Comparison of ENCODE assay signal across 15 cellular contexts in the genomic region with DNA sequence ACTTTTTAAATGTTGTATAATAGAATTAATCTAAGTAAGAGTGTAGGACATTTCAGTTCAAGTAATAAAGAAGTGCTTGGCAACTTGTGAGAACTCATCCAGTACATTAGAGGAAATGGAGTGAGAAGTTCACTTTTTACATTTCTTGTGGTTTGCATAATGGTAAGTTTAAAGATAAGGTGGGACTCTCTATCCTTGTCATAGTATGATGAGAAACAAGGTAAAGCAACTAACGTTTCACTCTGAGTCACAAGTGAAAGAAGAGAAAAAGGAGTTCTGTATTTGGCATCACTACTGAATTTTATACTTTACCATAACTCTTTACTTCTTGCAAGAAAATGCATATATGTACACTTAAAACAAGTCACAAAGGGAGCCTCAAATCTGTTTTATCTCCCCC.
A peak's percentile ranks its signal among the peaks of the same experiment; 100 is the strongest.
DNase-seq lines count a peak whose midpoint lies in the region; ATAC-seq and TF ChIP-seq lines count a peak whose summit lies in the region.
"Had no signal": no experiment of that assay in that cellular context is flagged by ENCODE, and none has a peak within 500 bp of the region (broad histone marks: within the 10 kb centered on the region; RNA-seq: fewer than 3 reads in every experiment).

No MANE protein-coding gene starts in this region.

- H3K36me3 ChIP-seq in GM06990 (ENCODE audit: control insufficient read depth, insufficient read depth, low read length) (no peaks in the 10 kb centered on the region), gastrocnemius medialis (no peaks in the 10 kb centered on the region)
- H3K36me3 ChIP-seq: adrenal gland, spleen had no signal

- no peak overlapping the region for H3K4me3 ChIP-seq in GM06990 (replicated peaks; ENCODE audit: low read depth, low read length)
- no peak overlapping the region for H3K4me3 ChIP-seq in gastrocnemius medialis
- H3K4me3 ChIP-seq: adrenal gland, spleen had no signal

- H3K27me3 ChIP-seq in GM06990 (replicated peaks; ENCODE audit: control insufficient read depth, insufficient read depth, low read length), result no peaks in the 10 kb centered on the region
- H3K27me3 ChIP-seq in gastrocnemius medialis, result no peaks in the 10 kb centered on the region
- H3K27me3 ChIP-seq: adrenal gland, spleen had no signal

- no peak overlapping the region for H3K27ac ChIP-seq in gastrocnemius medialis
- H3K27ac ChIP-seq: adrenal gland, spleen had no signal

- ATAC-seq in GM19035 (IDR thresholded peaks at IDR 0.05; ENCODE audit: unreplicated experiment), result peak; percentile 69
- ATAC-seq in HG02610 (IDR thresholded peaks at IDR 0.05; ENCODE audit: unreplicated experiment), result peak; percentile 94
- peak; percentile 85 for ATAC-seq in HG03342 (IDR thresholded peaks at IDR 0.05; ENCODE audit: unreplicated experiment)
- ATAC-seq in HG02571 (IDR thresholded peaks at IDR 0.05; ENCODE audit: unreplicated experiment), result no peak
- no peak for ATAC-seq in gastrocnemius medialis
- ATAC-seq: left lobe of liver, T-helper 17 cell had no signal

- no peak for TF ChIP-seq CTCF in GM06990 (IDR thresholded peaks at IDR 0.05; ENCODE audit: insufficient read depth, low read length, poor library complexity, severe bottlenecking)
- no peak for TF ChIP-seq CTCF in gastrocnemius medialis (IDR thresholded peaks at IDR 0.05 in 4 of 5, conservative IDR thresholded peaks at IDR 0.05 in 1 of 5)

- intact Hi-C loops in gastrocnemius medialis (cut with DNase I; ENCODE audit: low total_unique reads), result no loop called here

- no peaks in the 10 kb centered on the region for H3K9me3 ChIP-seq in gastrocnemius medialis
- H3K9me3 ChIP-seq: adrenal gland, spleen had no signal

- no peaks in the 10 kb centered on the region for H3K4me1 ChIP-seq in gastrocnemius medialis
- H3K4me1 ChIP-seq: adrenal gland, spleen had no signal

- DNase-seq in GM06990 (ENCODE audit: extremely low read depth, insufficient read length) (peak; percentile 25), gastrocnemius medialis (no peak), SHP77 (lab: John Stamatoyannopoulos, UW) (no peak), germinal center (ENCODE audit: low spot score) (no peak)
- DNase-seq: ACHN; adrenal gland; NCI-H146; spleen; stimulated activated CD8-positive, alpha-beta memory T cell treated with anti-CD3 and anti-CD28 coated beads, Interleukin-4, amount 100 ng/mL, for 48 hours; T-helper 17 cell had no signal

- in situ Hi-C loops in gastrocnemius medialis (cut with MboI; ENCODE audit: low sequenced_read_pairs in 4 of 4), result loop anchor here in 1 of 4 donors (25.0 kb wide), 1 partner anchor 346 kb away; no protein-coding TSS in a partner anchor

- no peak for TF ChIP-seq POLR2A in gastrocnemius medialis (IDR thresholded peaks at IDR 0.05)

Comparison
In these comparisons a context has a peak if more than half of its experiments do, and no peak if none do; other contexts are left out.
1. ATAC-seq: peak in GM19035 (single experiment), HG02610 (single experiment) and HG03342 (single experiment); none in HG02571 (single experiment) and gastrocnemius medialis (0 of 2).